In the genomic region with DNA sequence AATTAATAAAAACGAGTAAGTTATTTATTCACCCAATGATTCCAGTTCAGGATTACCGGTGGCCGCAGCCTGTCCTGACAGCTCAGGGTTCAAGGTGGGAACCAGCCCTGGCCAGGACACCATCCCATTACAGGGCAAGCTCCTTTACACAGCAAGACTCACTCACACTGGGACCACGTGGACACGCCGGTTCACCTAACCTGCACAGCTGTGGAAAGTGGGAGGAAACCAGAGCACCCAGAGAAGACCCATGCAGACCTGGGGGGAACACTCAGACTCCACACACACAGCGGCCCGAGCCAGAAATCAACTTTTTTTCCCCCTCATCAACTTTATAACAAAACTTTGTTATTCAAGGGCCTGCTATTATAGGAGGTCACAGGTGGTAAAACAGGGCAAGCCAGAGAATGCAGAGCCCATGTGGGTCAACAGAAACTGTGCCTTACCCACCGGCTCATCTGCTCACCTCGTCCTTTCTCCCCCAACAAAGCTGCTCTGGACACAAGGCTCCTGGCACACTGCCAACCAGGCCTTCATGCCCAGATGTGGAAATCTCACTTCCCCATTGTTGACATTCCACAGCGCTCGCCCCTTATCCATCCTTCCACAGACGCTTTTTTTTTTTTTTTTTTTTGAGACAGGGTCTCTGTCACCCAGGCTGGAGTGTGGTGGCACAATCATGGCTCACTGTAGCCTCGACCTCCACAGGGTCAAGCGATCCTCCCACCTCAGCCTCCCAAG, we compare ENCODE assay signal across 12 cellular contexts. TPM values are rescaled to one million over a fixed set of nuclear protein-coding genes. Genes with fewer than 3 reads are reported as not detected.
DNase-seq lines count a peak whose midpoint lies in the region; ATAC-seq and TF ChIP-seq lines count a peak whose summit lies in the region.
"Had no signal": no experiment of that assay in that cellular context is flagged by ENCODE, and none has a peak within 500 bp of the region (broad histone marks: within the 10 kb centered on the region; RNA-seq: fewer than 3 reads in every experiment).

No MANE protein-coding gene starts in this region.

- H3K27ac ChIP-seq in body of pancreas (no peak overlapping the region), RWPE1 (no peak overlapping the region)
- H3K27ac ChIP-seq: C4-2B, KMS-11 had no signal

- TF ChIP-seq CTCF in body of pancreas (IDR thresholded peaks at IDR 0.05) (no peak), RWPE1 (conservative IDR thresholded peaks at IDR 0.05; ENCODE audit: low read depth) (no peak)

- peak; percentile 79 for DNase-seq in Right ventricle myocardium inferior (ENCODE audit: missing footprints)
- no peak for DNase-seq in cardiac septum (ENCODE audit: low spot score)
- peak; percentile 32 to 50 (median 44) for DNase-seq in body of pancreas
- no peak for DNase-seq in left lobe of liver (ENCODE audit: low spot score)
- DNase-seq in RWPE1 (ENCODE audit: low spot score) = no peak
- DNase-seq in NCI-H1417 treated with DMSO at 0.1 percent for 48 hours (lab: John Stamatoyannopoulos, UW) = no peak
- DNase-seq in amniotic stem cell (lab: John Stamatoyannopoulos, UW) = no peak
- DNase-seq in activated T-cell treated with anti-CD3 and anti-CD28 coated beads, Interleukin-2, amount 50 U/mL, for 1 hour = no peak
- DNase-seq: activated naive CD4-positive, alpha-beta T cell; retina had no signal

- no peaks in the 10 kb centered on the region for H3K27me3 ChIP-seq in body of pancreas

- POLR2A ChIA-PET in RWPE1 (lab: Yijun Ruan, JAX; ENCODE audit: low non-redundant PET) = no interaction called here

- no peak overlapping the region for H3K4me3 ChIP-seq in body of pancreas

- ATAC-seq in Right ventricle myocardium inferior = no peak
- ATAC-seq in body of pancreas = no peak
- ATAC-seq in left lobe of liver = peak; percentile 11

- H3K36me3 ChIP-seq in body of pancreas (replicated peaks in 1 of 2; ENCODE audit: insufficient read depth in 1 of 2, low read depth in 2 of 2) = no peaks in the 10 kb centered on the region

- TF ChIP-seq POLR2A in body of pancreas (IDR thresholded peaks at IDR 0.05) = no peak

- H3K9me3 ChIP-seq in body of pancreas = no peaks in the 10 kb centered on the region

- intact Hi-C loops in Right ventricle myocardium inferior (cut with DNase I) (no loop called here), cardiac septum (cut with DNase I) (no loop called here), body of pancreas (cut with DNase I) (no loop called here)

- CTCF ChIA-PET in RWPE1 (lab: Yijun Ruan, JAX) = no interaction called here

- H3K4me1 ChIP-seq in body of pancreas = peaks cover 4% of the 10 kb centered on the region

- 62 to 66% methylated on average over 15 of the region's 15 CpGs for WGBS in body of pancreas, 2 donors

RNA-seq across cellular contexts. Expression of a gene that starts 8.0 kb away (rescaled TPM):
- total RNA-seq in Right ventricle myocardium inferior (not detected), cardiac septum (not detected), body of pancreas (not detected), left lobe of liver (not detected)

RNA-seq across cellular contexts. Expression of a gene that starts 33.5 kb away (rescaled TPM):
- 20.8 TPM for total RNA-seq in Right ventricle myocardium inferior
- total RNA-seq in cardiac septum = 22.6 TPM
- 10 to 100 TPM; 15.8 to 21.8 TPM for total RNA-seq in body of pancreas
- 9.9 TPM for total RNA-seq in left lobe of liver

RNA-seq across cellular contexts. Expression of a gene that starts 33.6 kb away (rescaled TPM):
- total RNA-seq in Right ventricle myocardium inferior (48.9 TPM), cardiac septum (43.4 TPM), body of pancreas (10 to 100 TPM; 20.0 to 22.4 TPM), left lobe of liver (11.7 TPM)

Comparison
In these comparisons a context has a peak if more than half of its experiments do, and no peak if none do; other contexts are left out.
1. DNase-seq: peak in Right ventricle myocardium inferior (single experiment) and body of pancreas (4 of 4); none in cardiac septum (single experiment), left lobe of liver (single experiment), RWPE1 (single experiment), NCI-H1417 treated with DMSO at 0.1 percent for 48 hours (single experiment), amniotic stem cell (single experiment) and activated T-cell treated with anti-CD3 and anti-CD28 coated beads, Interleukin-2, amount 50 U/mL, for 1 hour (single experiment).